In genomic region chr1:233656032-233656620, GRCh38 we compare ENCODE assay signal across 1 cellular context.
TF ChIP-seq lines count a peak whose summit lies in the region.

No MANE protein-coding gene starts in this region.

TF ChIP-seq in GM12878, 131 proteins besides CTCF, POLR2A, EP300 and RAD21:
- no peak for TF ChIP-seq NR2F1 (conservative IDR thresholded peaks at IDR 0.05)
- no peak for TF ChIP-seq SPI1 (IDR thresholded peaks at IDR 0.05; ENCODE audit: borderline replicate concordance, insufficient read depth, low read depth, low read length)
- TF ChIP-seq ZNF207 (IDR thresholded peaks at IDR 0.05; ENCODE audit: borderline replicate concordance), result no peak
- no peak for TF ChIP-seq KLF5 (IDR thresholded peaks at IDR 0.05; ENCODE audit: partially characterized antibody)
- TF ChIP-seq EED (IDR thresholded peaks at IDR 0.05; ENCODE audit: low read depth), result no peak
- TF ChIP-seq CBX5 (IDR thresholded peaks at IDR 0.05; ENCODE audit: low read depth), result no peak
- no peak for TF ChIP-seq DPF2 (IDR thresholded peaks at IDR 0.05)
- TF ChIP-seq BCL11A (IDR thresholded peaks at IDR 0.05; ENCODE audit: low read depth, low read length), result no peak
- no peak for TF ChIP-seq FOS (IDR thresholded peaks at IDR 0.05; ENCODE audit: borderline replicate concordance, extremely low read depth, insufficient read length)
- TF ChIP-seq WRNIP1 (IDR thresholded peaks at IDR 0.05; ENCODE audit: borderline replicate concordance, low read depth, low read length), result no peak
- no peak for TF ChIP-seq GATAD2B (conservative IDR thresholded peaks at IDR 0.05; ENCODE audit: low read depth)
- no peak for TF ChIP-seq BACH1 (IDR thresholded peaks at IDR 0.05; ENCODE audit: borderline replicate concordance)
- no peak for TF ChIP-seq PAX8 (IDR thresholded peaks at IDR 0.05)
